In genomic region chr2:224357098-224357901, GRCh38 we compare ENCODE assay signal across 1 cellular context.
TF ChIP-seq lines count a peak whose summit lies in the region.

No MANE protein-coding gene starts in this region.

TF ChIP-seq in HepG2, 621 proteins besides CTCF, POLR2A, EP300 and RAD21 (continued from another document):
- no peak for TF ChIP-seq AKNA (CRISPR knock-in tag; IDR thresholded peaks at IDR 0.05; ENCODE audit: borderline replicate concordance)
- TF ChIP-seq CHD2 (IDR thresholded peaks at IDR 0.05; ENCODE audit: low read depth, low read length) = no peak
- peak; percentile 15 for TF ChIP-seq TEAD3 (CRISPR knock-in tag; optimal IDR thresholded peaks at IDR 0.05; ENCODE audit: borderline replicate concordance)
- 0 out of 2 replicates have a peak, but pooled peaks have one; percentile 54 for TF ChIP-seq MEIS1 (CRISPR knock-in tag; IDR thresholded peaks at IDR 0.05; ENCODE audit: borderline replicate concordance)
- TF ChIP-seq CHCHD3 (CRISPR knock-in tag; IDR thresholded peaks at IDR 0.05) = no peak
- TF ChIP-seq PRDM10 (CRISPR knock-in tag; IDR thresholded peaks at IDR 0.05; ENCODE audit: low read depth) = no peak
- TF ChIP-seq THAP11 (CRISPR knock-in tag; IDR thresholded peaks at IDR 0.05) = 0 out of 2 replicates have a peak, but pooled peaks have one; percentile 23
- TF ChIP-seq ZFP1 (CRISPR knock-in tag; IDR thresholded peaks at IDR 0.05) = no peak
- no peak for TF ChIP-seq NR2F2 (IDR thresholded peaks at IDR 0.05; ENCODE audit: borderline replicate concordance, low read depth)
- TF ChIP-seq ATF3 (CRISPR knock-in tag; IDR thresholded peaks at IDR 0.05) = no peak
- TF ChIP-seq HMGXB4 (CRISPR knock-in tag; IDR thresholded peaks at IDR 0.05; ENCODE audit: borderline replicate concordance in 1 of 2, low read depth in 1 of 2) = peak; percentile 41 to 47; a peak in 2 of 4 replicates
- 0 out of 2 replicates have a peak, but pooled peaks have one; percentile 41 for TF ChIP-seq ZSCAN29 (CRISPR knock-in tag; conservative IDR thresholded peaks at IDR 0.05)
- TF ChIP-seq NR2C2 (CRISPR knock-in tag; IDR thresholded peaks at IDR 0.05; ENCODE audit: borderline replicate concordance) = peak; percentile 31; the same call in 1 of the 2 replicates
- TF ChIP-seq ZNF101 (CRISPR knock-in tag; IDR thresholded peaks at IDR 0.05; ENCODE audit: borderline replicate concordance, low read depth) = 0 out of 2 replicates have a peak, but pooled peaks have one; percentile 54
- no peak for TF ChIP-seq POGK (CRISPR knock-in tag; conservative IDR thresholded peaks at IDR 0.05)
- 0 out of 4 replicates have a peak, but pooled peaks of 1 of the 2 experiments have one; percentile 7 for TF ChIP-seq NR2F1 (CRISPR knock-in tag; IDR thresholded peaks at IDR 0.05)
